1 cellular context compared by ENCODE assay signal in the genomic region with DNA sequence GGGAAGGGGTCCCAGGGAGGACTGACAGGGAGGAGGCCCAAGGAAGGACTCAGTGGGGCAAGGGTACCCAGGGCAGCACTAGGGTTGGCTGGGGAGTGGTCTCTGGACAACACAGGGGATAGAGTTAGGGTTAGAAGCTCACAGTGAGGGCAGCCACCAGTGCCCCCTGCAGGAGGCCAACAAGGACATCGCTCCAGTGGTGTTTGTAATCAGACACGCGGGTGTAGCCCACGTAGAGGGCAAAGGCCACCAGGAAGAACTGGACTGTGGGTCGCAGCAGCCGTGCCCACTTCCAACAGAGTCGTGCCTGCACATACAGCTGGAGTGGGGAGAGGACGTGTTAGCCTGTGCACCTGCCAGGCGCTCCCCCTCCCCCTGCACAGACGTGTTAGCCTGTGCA.
TF ChIP-seq lines count a peak whose summit lies in the region.

No MANE protein-coding gene starts in this region.

TF ChIP-seq in SK-N-SH treated with all-trans-retinoic acid at 6 μM for 48 hours, 23 proteins besides CTCF, POLR2A, EP300 and RAD21 (continued from another document):
- TF ChIP-seq, protein P1, sequence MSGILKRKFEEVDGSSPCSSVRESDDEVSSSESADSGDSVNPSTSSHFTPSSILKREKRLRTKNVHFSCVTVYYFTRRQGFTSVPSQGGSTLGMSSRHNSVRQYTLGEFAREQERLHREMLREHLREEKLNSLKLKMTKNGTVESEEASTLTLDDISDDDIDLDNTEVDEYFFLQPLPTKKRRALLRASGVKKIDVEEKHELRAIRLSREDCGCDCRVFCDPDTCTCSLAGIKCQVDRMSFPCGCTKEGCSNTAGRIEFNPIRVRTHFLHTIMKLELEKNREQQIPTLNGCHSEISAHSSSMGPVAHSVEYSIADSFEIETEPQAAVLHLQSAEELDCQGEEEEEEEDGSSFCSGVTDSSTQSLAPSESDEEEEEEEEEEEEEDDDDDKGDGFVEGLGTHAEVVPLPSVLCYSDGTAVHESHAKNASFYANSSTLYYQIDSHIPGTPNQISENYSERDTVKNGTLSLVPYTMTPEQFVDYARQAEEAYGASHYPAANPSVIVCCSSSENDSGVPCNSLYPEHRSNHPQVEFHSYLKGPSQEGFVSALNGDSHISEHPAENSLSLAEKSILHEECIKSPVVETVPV (CRISPR knock-in tag; IDR thresholded peaks at IDR 0.05): no peak
